1 cellular context compared by ENCODE assay signal in genomic region chr2:39121523-39122063, GRCh38.
TF ChIP-seq lines count a peak whose summit lies in the region.

No MANE protein-coding gene starts in this region.

TF ChIP-seq in HEK293, 187 proteins besides CTCF, POLR2A, EP300 and RAD21 (continued from another document):
- TF ChIP-seq ZBTB6 (tag by site-specific recombination; IDR thresholded peaks at IDR 0.05) (0 out of 2 replicates have a peak, but pooled peaks have one; percentile 4), ZNF433 (tag by site-specific recombination; IDR thresholded peaks at IDR 0.05; ENCODE audit: low read depth) (no peak), ZBTB8A (tag by site-specific recombination; IDR thresholded peaks at IDR 0.05) (0 out of 2 replicates have a peak, but pooled peaks have one; percentile 6), ZXDB (tag by site-specific recombination; IDR thresholded peaks at IDR 0.05) (no peak; the same call in 1 of the 2 replicates)
TF ChIP-seq in HEK293: peak in this region for 9.
